ENCODE assay signal across 8 cellular contexts in the genomic region with DNA sequence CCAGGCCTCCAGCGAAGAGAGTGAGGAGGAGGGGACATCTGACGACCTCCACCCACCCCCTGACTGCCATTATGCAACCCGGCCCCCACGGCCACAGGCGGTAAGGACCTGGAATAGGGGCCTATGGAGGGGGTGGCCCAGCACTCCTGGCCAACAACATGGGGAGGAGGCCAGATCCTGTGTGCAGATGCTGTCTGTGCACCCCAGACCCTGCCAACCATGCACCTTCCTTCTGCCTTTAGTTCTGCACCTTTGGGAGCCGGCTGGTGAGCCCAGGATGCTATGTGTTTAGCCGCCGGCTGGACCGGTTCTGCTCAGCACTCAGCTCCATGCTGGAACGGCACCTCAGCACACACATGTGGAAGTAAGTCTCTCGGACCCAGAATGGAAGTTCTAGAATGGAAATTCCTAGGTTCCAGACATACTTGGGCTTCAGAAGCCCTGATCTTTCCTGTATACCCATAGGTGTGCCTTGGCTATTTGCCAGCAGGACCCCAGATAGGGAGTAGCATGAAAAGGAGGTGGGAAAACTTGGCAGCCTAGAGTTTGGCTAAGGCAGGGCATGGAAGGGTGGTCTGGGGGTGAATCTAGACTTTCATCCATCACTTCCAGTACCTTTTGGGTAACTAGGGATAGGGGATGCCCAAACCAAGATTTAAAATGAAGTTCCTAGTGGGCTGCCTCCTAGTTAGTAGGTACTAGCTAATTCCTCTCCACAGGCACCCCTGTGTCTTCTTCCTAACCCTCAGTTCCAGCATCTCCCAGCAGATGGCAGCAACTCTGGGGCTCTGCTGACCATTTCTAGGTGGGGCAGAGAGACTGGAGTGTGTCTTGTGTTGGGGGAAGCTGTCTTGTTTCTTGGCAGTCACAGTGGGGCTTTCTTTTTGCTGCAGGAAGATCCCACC. TPM values are rescaled to one million over a fixed set of nuclear protein-coding genes. Genes with fewer than 3 reads are reported as not detected.
A peak's percentile ranks its signal among the peaks of the same experiment; 100 is the strongest.
DNase-seq lines count a peak whose midpoint lies in the region; ATAC-seq and TF ChIP-seq lines count a peak whose summit lies in the region.

No MANE protein-coding gene starts in this region.

- no peak for TF ChIP-seq POLR2A in heart left ventricle (IDR thresholded peaks at IDR 0.05)

- peaks cover 0 to 30% (median 20%) of the 10 kb centered on the region in 12 donors for H3K4me1 ChIP-seq in heart left ventricle

- ATAC-seq in activated naive CD8-positive, alpha-beta T cell treated with anti-CD3 and anti-CD28 coated beads, Interleukin-2, amount 50 U/mL, for 24 hours = no peak
- peak in 3 of 4 donors; percentile 42 to 59 (median 47) for ATAC-seq in heart left ventricle
- ATAC-seq in sciatic nerve = peak; percentile 52
- ATAC-seq in GM18519 (IDR thresholded peaks at IDR 0.05; ENCODE audit: low FRiP score, unreplicated experiment) = no peak
- ATAC-seq in GM18873 (IDR thresholded peaks at IDR 0.05; ENCODE audit: low FRiP score, unreplicated experiment) = no peak

- H3K27ac ChIP-seq in heart left ventricle = peak overlapping the region in 3 of 12 donors; percentile 7 to 41 (median 13)

- H3K27ac Mint-ChIP-seq in activated naive CD8-positive, alpha-beta T cell treated with anti-CD3 and anti-CD28 coated beads, Interleukin-2, amount 50 U/mL, for 24 hours = no peak overlapping the region

- peaks cover 18% of the 10 kb centered on the region for H3K4me1 Mint-ChIP-seq in activated naive CD8-positive, alpha-beta T cell treated with anti-CD3 and anti-CD28 coated beads, Interleukin-2, amount 50 U/mL, for 24 hours

- peaks cover 0 to 27% (median 7%) of the 10 kb centered on the region in 9 donors for H3K36me3 ChIP-seq in heart left ventricle

- no peaks in the 10 kb centered on the region for H3K27me3 ChIP-seq in heart left ventricle

- peak; percentile 74 to 89 (median 83) for TF ChIP-seq CTCF in heart left ventricle (IDR thresholded peaks at IDR 0.05)

- 87 to 96% (median 91%) methylated on average over 11 of the region's 11 CpGs for WGBS in heart left ventricle, 4 donors

- intact Hi-C loops in heart left ventricle (cut with DNase I) = loop anchor here in 7 of 10 donors (1.0 to 2.0 kb wide), 3 partner anchors 41 to 43 kb away; no protein-coding TSS in a partner anchor
- intact Hi-C loops in sciatic nerve (cut with DNase I) = no loop called here

- H3K27me3 Mint-ChIP-seq in activated naive CD8-positive, alpha-beta T cell treated with anti-CD3 and anti-CD28 coated beads, Interleukin-2, amount 50 U/mL, for 24 hours = no peaks in the 10 kb centered on the region

- H3K36me3 Mint-ChIP-seq in activated naive CD8-positive, alpha-beta T cell treated with anti-CD3 and anti-CD28 coated beads, Interleukin-2, amount 50 U/mL, for 24 hours (ENCODE audit: low read depth) = peaks cover 9% of the 10 kb centered on the region

- DNase-seq in GM04504 (ENCODE audit: low read depth) = peak; percentile 48
- peak; percentile 72 to 80 for DNase-seq in Kasumi-1 (lab: John Stamatoyannopoulos, UW)
- DNase-seq in SKM-1 treated with dmso at 0.1 percent for 144 hours (lab: John Stamatoyannopoulos, UW; ENCODE audit: unreplicated experiment) = peak; percentile 50
- DNase-seq in activated naive CD8-positive, alpha-beta T cell treated with anti-CD3 and anti-CD28 coated beads, Interleukin-2, amount 50 U/mL, for 24 hours = peak; percentile 75
- peak in 4 of 5 donors; percentile 63 to 75 (median 66) for DNase-seq in heart left ventricle
- DNase-seq in sciatic nerve (ENCODE audit: low spot score) = peak; percentile 84

- no peak overlapping the region for H3K4me3 Mint-ChIP-seq in activated naive CD8-positive, alpha-beta T cell treated with anti-CD3 and anti-CD28 coated beads, Interleukin-2, amount 50 U/mL, for 24 hours

- H3K9me3 ChIP-seq in heart left ventricle = no peaks in the 10 kb centered on the region

- no peak overlapping the region for H3K4me3 ChIP-seq in heart left ventricle

- no peaks in the 10 kb centered on the region for H3K9me3 Mint-ChIP-seq in activated naive CD8-positive, alpha-beta T cell treated with anti-CD3 and anti-CD28 coated beads, Interleukin-2, amount 50 U/mL, for 24 hours

RNA-seq across cellular contexts. Expression of a gene that starts 3.6 kb away (rescaled TPM):
- total RNA-seq in heart left ventricle (1 to 10 TPM; 3.4 to 8.4 (median 5.1) TPM), sciatic nerve (7.6 TPM)
- 1 to 10 TPM; 2.1 to 8.1 TPM for polyA plus RNA-seq in heart left ventricle

RNA-seq across cellular contexts. Expression of a gene that starts 6.6 kb away (rescaled TPM):
- total RNA-seq in heart left ventricle (1 to 10 TPM; 1.2 to 2.8 (median 2.1) TPM), sciatic nerve (5.0 TPM)
- 1 to 10 TPM; 2.0 to 3.8 TPM for polyA plus RNA-seq in heart left ventricle

RNA-seq across cellular contexts. Expression of a gene that starts 19.2 kb away (rescaled TPM):
- total RNA-seq in heart left ventricle (10 to 100 TPM in 8 of 9 donors, 1 to 10 TPM in 1; 9.9 to 19.1 (median 14.9) TPM), sciatic nerve (15.6 TPM)
- polyA plus RNA-seq in heart left ventricle = 1 to 10 TPM; 4.6 to 6.2 TPM

RNA-seq across cellular contexts. Expression of a gene that starts 23.9 kb away (rescaled TPM):
- total RNA-seq in heart left ventricle (10 to 100 TPM; 11.3 to 39.7 (median 25.4) TPM), sciatic nerve (4.2 TPM)
- polyA plus RNA-seq in heart left ventricle = 10 to 100 TPM; 14.7 to 36.3 TPM

RNA-seq across cellular contexts. Expression of a gene that starts 49.4 kb away (rescaled TPM):
- under 1 TPM in 6 of 9 donors, not detected in 3; 0.08 to 0.72 (median 0.21) TPM for total RNA-seq in heart left ventricle
- polyA plus RNA-seq in heart left ventricle = under 1 TPM in 1 of 2 donors, not detected in 1; 0.15 TPM
- not detected for total RNA-seq in sciatic nerve

Comparison
In these comparisons a context has a peak if more than half of its experiments do, and no peak if none do; other contexts are left out.
1. ATAC-seq: peak in heart left ventricle (3 of 4) and sciatic nerve (single experiment); none in activated naive CD8-positive, alpha-beta T cell treated with anti-CD3 and anti-CD28 coated beads, Interleukin-2, amount 50 U/mL, for 24 hours (single experiment), GM18519 (single experiment) and GM18873 (single experiment).
2. Peak in every context shown above with its lines, with median percentiles within 50 percentile points of each other: DNase-seq.